ENCODE assay signal across 1 cellular context in the genomic region with DNA sequence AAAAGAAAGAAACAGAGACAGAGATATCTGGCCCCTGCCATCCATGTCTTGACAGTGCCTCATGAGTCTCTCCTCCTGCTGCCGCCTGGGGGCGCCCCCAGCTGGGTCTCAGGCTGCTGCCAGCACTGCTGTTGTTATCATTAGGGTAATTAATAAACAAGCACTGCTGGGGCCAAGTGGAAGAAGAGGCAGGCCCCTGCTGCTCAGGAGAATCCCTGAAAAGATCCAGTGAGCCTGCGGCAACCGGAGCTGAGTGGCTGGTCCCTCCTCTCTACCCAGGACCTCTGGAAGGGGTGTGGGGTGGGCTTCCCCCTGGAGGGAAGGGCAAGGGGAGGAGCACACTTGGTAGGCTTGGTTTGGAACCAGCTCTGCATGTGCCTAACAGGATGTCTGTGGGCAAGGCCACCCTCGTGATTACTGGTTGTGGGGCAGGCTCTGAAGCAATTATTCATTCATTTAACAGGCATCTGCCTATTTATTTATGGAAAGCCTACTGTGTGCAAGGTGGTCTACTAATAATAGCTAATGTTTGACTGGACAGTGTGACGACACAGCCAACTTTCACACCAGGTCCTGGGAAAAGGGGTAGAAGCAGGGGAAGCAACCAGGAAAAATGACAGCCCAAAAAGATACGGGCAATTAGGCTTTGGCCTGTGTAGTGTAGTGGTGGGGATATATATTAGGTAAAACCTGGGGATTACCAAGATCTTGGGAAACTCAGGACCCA.
TF ChIP-seq lines count a peak whose summit lies in the region.

No MANE protein-coding gene starts in this region.

TF ChIP-seq in HepG2, 621 proteins besides CTCF, POLR2A, EP300 and RAD21 (continued from another document and continues in another):
- TF ChIP-seq, protein P1, sequence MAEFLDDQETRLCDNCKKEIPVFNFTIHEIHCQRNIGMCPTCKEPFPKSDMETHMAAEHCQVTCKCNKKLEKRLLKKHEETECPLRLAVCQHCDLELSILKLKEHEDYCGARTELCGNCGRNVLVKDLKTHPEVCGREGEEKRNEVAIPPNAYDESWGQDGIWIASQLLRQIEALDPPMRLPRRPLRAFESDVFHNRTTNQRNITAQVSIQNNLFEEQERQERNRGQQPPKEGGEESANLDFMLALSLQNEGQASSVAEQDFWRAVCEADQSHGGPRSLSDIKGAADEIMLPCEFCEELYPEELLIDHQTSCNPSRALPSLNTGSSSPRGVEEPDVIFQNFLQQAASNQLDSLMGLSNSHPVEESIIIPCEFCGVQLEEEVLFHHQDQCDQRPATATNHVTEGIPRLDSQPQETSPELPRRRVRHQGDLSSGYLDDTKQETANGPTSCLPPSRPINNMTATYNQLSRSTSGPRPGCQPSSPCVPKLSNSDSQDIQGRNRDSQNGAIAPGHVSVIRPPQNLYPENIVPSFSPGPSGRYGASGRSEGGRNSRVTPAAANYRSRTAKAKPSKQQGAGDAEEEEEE (CRISPR knock-in tag; IDR thresholded peaks at IDR 0.05; ENCODE audit: borderline replicate concordance) = no peak
- TF ChIP-seq CAMTA2 (CRISPR knock-in tag; IDR thresholded peaks at IDR 0.05; ENCODE audit: borderline replicate concordance) = no peak
- TF ChIP-seq TP53 (CRISPR knock-in tag; conservative IDR thresholded peaks at IDR 0.05) = no peak
- no peak for TF ChIP-seq MXD4 (CRISPR knock-in tag; IDR thresholded peaks at IDR 0.05)
- peak; percentile 5; the same call in 1 of the 2 replicates for TF ChIP-seq CREB1 (IDR thresholded peaks at IDR 0.05)
- TF ChIP-seq CREB1 (CRISPR knock-in tag; IDR thresholded peaks at IDR 0.05) = no peak
- no peak for TF ChIP-seq ZMYM3 (CRISPR knock-in tag; IDR thresholded peaks at IDR 0.05)
- no peak for TF ChIP-seq ZFAT (CRISPR knock-in tag; conservative IDR thresholded peaks at IDR 0.05)
- TF ChIP-seq, protein P2, sequence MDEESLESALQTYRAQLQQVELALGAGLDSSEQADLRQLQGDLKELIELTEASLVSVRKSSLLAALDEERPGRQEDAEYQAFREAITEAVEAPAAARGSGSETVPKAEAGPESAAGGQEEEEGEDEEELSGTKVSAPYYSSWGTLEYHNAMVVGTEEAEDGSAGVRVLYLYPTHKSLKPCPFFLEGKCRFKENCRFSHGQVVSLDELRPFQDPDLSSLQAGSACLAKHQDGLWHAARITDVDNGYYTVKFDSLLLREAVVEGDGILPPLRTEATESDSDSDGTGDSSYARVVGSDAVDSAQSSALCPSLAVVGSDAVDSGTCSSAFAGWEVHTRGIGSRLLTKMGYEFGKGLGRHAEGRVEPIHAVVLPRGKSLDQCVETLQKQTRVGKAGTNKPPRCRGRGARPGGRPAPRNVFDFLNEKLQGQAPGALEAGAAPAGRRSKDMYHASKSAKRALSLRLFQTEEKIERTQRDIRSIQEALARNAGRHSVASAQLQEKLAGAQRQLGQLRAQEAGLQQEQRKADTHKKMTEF (CRISPR knock-in tag; IDR thresholded peaks at IDR 0.05) = peak; percentile 29; the same call in 1 of the 2 replicates
- no peak for TF ChIP-seq ZNF577 (CRISPR knock-in tag; IDR thresholded peaks at IDR 0.05; ENCODE audit: borderline replicate concordance, low read depth)
- no peak for TF ChIP-seq CENPT (CRISPR knock-in tag; IDR thresholded peaks at IDR 0.05; ENCODE audit: low read depth)
- TF ChIP-seq, protein P3, sequence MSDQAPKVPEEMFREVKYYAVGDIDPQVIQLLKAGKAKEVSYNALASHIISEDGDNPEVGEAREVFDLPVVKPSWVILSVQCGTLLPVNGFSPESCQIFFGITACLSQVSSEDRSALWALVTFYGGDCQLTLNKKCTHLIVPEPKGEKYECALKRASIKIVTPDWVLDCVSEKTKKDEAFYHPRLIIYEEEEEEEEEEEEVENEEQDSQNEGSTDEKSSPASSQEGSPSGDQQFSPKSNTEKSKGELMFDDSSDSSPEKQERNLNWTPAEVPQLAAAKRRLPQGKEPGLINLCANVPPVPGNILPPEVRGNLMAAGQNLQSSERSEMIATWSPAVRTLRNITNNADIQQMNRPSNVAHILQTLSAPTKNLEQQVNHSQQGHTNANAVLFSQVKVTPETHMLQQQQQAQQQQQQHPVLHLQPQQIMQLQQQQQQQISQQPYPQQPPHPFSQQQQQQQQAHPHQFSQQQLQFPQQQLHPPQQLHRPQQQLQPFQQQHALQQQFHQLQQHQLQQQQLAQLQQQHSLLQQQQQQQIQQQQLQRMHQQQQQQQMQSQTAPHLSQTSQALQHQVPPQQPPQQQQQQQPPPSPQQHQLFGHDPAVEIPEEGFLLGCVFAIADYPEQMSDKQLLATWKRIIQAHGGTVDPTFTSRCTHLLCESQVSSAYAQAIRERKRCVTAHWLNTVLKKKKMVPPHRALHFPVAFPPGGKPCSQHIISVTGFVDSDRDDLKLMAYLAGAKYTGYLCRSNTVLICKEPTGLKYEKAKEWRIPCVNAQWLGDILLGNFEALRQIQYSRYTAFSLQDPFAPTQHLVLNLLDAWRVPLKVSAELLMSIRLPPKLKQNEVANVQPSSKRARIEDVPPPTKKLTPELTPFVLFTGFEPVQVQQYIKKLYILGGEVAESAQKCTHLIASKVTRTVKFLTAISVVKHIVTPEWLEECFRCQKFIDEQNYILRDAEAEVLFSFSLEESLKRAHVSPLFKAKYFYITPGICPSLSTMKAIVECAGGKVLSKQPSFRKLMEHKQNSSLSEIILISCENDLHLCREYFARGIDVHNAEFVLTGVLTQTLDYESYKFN (CRISPR knock-in tag; conservative IDR thresholded peaks at IDR 0.05) = no peak
- TF ChIP-seq, protein P4, sequence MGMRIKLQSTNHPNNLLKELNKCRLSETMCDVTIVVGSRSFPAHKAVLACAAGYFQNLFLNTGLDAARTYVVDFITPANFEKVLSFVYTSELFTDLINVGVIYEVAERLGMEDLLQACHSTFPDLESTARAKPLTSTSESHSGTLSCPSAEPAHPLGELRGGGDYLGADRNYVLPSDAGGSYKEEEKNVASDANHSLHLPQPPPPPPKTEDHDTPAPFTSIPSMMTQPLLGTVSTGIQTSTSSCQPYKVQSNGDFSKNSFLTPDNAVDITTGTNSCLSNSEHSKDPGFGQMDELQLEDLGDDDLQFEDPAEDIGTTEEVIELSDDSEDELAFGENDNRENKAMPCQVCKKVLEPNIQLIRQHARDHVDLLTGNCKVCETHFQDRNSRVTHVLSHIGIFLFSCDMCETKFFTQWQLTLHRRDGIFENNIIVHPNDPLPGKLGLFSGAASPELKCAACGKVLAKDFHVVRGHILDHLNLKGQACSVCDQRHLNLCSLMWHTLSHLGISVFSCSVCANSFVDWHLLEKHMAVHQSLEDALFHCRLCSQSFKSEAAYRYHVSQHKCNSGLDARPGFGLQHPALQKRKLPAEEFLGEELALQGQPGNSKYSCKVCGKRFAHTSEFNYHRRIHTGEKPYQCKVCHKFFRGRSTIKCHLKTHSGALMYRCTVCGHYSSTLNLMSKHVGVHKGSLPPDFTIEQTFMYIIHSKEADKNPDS (CRISPR knock-in tag; IDR thresholded peaks at IDR 0.05) = no peak
- TF ChIP-seq, protein P5, sequence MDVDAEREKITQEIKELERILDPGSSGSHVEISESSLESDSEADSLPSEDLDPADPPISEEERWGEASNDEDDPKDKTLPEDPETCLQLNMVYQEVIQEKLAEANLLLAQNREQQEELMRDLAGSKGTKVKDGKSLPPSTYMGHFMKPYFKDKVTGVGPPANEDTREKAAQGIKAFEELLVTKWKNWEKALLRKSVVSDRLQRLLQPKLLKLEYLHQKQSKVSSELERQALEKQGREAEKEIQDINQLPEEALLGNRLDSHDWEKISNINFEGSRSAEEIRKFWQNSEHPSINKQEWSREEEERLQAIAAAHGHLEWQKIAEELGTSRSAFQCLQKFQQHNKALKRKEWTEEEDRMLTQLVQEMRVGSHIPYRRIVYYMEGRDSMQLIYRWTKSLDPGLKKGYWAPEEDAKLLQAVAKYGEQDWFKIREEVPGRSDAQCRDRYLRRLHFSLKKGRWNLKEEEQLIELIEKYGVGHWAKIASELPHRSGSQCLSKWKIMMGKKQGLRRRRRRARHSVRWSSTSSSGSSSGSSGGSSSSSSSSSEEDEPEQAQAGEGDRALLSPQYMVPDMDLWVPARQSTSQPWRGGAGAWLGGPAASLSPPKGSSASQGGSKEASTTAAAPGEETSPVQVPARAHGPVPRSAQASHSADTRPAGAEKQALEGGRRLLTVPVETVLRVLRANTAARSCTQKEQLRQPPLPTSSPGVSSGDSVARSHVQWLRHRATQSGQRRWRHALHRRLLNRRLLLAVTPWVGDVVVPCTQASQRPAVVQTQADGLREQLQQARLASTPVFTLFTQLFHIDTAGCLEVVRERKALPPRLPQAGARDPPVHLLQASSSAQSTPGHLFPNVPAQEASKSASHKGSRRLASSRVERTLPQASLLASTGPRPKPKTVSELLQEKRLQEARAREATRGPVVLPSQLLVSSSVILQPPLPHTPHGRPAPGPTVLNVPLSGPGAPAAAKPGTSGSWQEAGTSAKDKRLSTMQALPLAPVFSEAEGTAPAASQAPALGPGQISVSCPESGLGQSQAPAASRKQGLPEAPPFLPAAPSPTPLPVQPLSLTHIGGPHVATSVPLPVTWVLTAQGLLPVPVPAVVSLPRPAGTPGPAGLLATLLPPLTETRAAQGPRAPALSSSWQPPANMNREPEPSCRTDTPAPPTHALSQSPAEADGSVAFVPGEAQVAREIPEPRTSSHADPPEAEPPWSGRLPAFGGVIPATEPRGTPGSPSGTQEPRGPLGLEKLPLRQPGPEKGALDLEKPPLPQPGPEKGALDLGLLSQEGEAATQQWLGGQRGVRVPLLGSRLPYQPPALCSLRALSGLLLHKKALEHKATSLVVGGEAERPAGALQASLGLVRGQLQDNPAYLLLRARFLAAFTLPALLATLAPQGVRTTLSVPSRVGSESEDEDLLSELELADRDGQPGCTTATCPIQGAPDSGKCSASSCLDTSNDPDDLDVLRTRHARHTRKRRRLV (CRISPR knock-in tag; IDR thresholded peaks at IDR 0.05) = no peak
- TF ChIP-seq, protein P6, sequence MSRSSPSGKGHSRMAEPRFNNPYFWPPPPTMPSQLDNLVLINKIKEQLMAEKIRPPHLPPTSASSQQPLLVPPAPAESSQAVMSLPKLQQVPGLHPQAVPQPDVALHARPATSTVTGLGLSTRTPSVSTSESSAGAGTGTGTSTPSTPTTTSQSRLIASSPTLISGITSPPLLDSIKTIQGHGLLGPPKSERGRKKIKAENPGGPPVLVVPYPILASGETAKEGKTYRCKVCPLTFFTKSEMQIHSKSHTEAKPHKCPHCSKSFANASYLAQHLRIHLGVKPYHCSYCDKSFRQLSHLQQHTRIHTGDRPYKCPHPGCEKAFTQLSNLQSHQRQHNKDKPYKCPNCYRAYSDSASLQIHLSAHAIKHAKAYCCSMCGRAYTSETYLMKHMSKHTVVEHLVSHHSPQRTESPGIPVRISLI (CRISPR knock-in tag; IDR thresholded peaks at IDR 0.05; ENCODE audit: borderline replicate concordance) = no peak
- TF ChIP-seq ZNF737 (CRISPR knock-in tag; IDR thresholded peaks at IDR 0.05; ENCODE audit: borderline replicate concordance) = no peak
- TF ChIP-seq ONECUT2 (CRISPR knock-in tag; IDR thresholded peaks at IDR 0.05) = no peak
- TF ChIP-seq ZNF484 (CRISPR knock-in tag; IDR thresholded peaks at IDR 0.05; ENCODE audit: borderline replicate concordance, low read depth) = no peak
- TF ChIP-seq RFX3 (CRISPR knock-in tag; IDR thresholded peaks at IDR 0.05) = no peak
- no peak for TF ChIP-seq ZNF451 (CRISPR knock-in tag; IDR thresholded peaks at IDR 0.05)
- TF ChIP-seq PHF21A (CRISPR knock-in tag; IDR thresholded peaks at IDR 0.05) = no peak
- TF ChIP-seq, protein P7, sequence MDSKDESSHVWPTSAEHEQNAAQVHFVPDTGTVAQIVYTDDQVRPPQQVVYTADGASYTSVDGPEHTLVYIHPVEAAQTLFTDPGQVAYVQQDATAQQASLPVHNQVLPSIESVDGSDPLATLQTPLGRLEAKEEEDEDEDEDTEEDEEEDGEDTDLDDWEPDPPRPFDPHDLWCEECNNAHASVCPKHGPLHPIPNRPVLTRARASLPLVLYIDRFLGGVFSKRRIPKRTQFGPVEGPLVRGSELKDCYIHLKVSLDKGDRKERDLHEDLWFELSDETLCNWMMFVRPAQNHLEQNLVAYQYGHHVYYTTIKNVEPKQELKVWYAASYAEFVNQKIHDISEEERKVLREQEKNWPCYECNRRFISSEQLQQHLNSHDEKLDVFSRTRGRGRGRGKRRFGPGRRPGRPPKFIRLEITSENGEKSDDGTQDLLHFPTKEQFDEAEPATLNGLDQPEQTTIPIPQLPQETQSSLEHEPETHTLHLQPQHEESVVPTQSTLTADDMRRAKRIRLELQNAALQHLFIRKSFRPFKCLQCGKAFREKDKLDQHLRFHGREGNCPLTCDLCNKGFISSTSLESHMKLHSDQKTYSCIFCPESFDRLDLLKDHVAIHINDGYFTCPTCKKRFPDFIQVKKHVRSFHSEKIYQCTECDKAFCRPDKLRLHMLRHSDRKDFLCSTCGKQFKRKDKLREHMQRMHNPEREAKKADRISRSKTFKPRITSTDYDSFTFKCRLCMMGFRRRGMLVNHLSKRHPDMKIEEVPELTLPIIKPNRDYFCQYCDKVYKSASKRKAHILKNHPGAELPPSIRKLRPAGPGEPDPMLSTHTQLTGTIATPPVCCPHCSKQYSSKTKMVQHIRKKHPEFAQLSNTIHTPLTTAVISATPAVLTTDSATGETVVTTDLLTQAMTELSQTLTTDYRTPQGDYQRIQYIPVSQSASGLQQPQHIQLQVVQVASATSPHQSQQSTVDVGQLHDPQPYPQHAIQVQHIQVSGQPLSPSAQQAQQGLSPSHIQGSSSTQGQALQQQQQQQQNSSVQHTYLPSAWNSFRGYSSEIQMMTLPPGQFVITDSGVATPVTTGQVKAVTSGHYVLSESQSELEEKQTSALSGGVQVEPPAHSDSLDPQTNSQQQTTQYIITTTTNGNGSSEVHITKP (CRISPR knock-in tag; IDR thresholded peaks at IDR 0.05; ENCODE audit: low read depth) = no peak
- TF ChIP-seq REXO4 (CRISPR knock-in tag; IDR thresholded peaks at IDR 0.05; ENCODE audit: borderline replicate concordance) = no peak
- TF ChIP-seq ZNF460 (CRISPR knock-in tag; IDR thresholded peaks at IDR 0.05; ENCODE audit: borderline replicate concordance) = no peak
- TF ChIP-seq SIN3A (IDR thresholded peaks at IDR 0.05; ENCODE audit: borderline replicate concordance, low read depth, low read length) = no peak
- TF ChIP-seq ZNF256 (CRISPR knock-in tag; conservative IDR thresholded peaks at IDR 0.05) = no peak
- no peak for TF ChIP-seq ZNF225 (CRISPR knock-in tag; IDR thresholded peaks at IDR 0.05)
- 0 out of 2 replicates have a peak, but pooled peaks have one; percentile 39 for TF ChIP-seq ARID2 (CRISPR knock-in tag; IDR thresholded peaks at IDR 0.05; ENCODE audit: borderline replicate concordance)
- no peak for TF ChIP-seq RFX5 (IDR thresholded peaks at IDR 0.05; ENCODE audit: low read depth, low read length)
